ENCODE assay signal across 29 cellular contexts in genomic region chr17:18309202-18309601, GRCh38.
"Had no signal": no experiment of that assay in that cellular context is flagged by ENCODE, and none has a peak within 500 bp of the region (broad histone marks: within the 10 kb centered on the region; RNA-seq: fewer than 3 reads in every experiment).

No MANE protein-coding gene starts in this region.

- DNase-seq: activated B cell treated with CpG ODN at 0.5 μM for 24 hours; activated CD4-positive, alpha-beta memory T cell treated with anti-CD3 and anti-CD28 coated beads for 36 hours; activated CD4-positive, alpha-beta T cell treated with anti-CD3 and anti-CD28 coated beads for 4 hours; activated CD4-positive, alpha-beta T cell treated with anti-CD3 and anti-CD28 coated beads, Interleukin-2, amount 10 ng/mL, durations not matched to agents 24 days and 14 days; activated CD4-positive, alpha-beta T cell treated with anti-CD3 and anti-CD28 coated beads, Interleukin-2, amount 50 U/mL, for 1 hour; activated CD4-positive, alpha-beta T cell treated with anti-CD3 and anti-CD28 coated beads, Interleukin-2, amount 50 U/mL, for 4 hours; activated CD4-positive, CD25-positive, alpha-beta regulatory T cell treated with anti-CD3 and anti-CD28 coated beads, Interleukin-2, amount 50 U/mL, for 72 hours; activated CD8-positive, alpha-beta memory T cell treated with anti-CD3 and anti-CD28 coated beads, Interleukin-2, amount 50 U/mL, for 4 hours; activated CD8-positive, alpha-beta T cell treated with anti-CD3 and anti-CD28 coated beads for 36 hours; activated effector memory CD4-positive, alpha-beta T cell treated with anti-CD3 and anti-CD28 coated beads, Interleukin-2, amount 50 U/mL, for 16 hours; activated gamma-delta T cell treated with Interleukin-2 at 50 U/mL for 16 hours; activated naive CD4-positive, alpha-beta T cell; activated naive CD4-positive, alpha-beta T cell treated with anti-CD3 and anti-CD28 coated beads for 36 hours; activated naive CD4-positive, alpha-beta T cell treated with anti-CD3 and anti-CD28 coated beads, Interleukin-2, amount 50 U/mL, for 16 hours; activated naive CD8-positive, alpha-beta T cell treated with anti-CD3 and anti-CD28 coated beads for 36 hours; activated T-cell treated with anti-CD3 and anti-CD28 coated beads for 4 hours; activated T-cell treated with anti-CD3 and anti-CD28 coated beads, Interleukin-2, amount 50 U/mL, for 1 hour; activated T-cell treated with anti-CD3 and anti-CD28 coated beads, Interleukin-2, amount 50 U/mL, for 4 hours; activated T-cell treated with anti-CD3 and anti-CD28 coated beads, Interleukin-2, amount 50 U/mL, for 72 hours; adrenal gland; amniotic stem cell; body of pancreas; brain microvascular endothelial cell; central memory CD4-positive, alpha-beta T cell; T-helper 1 cell; T-helper 2 cell; T-helper 9 cell had no signal

- H3K9me3 ChIP-seq: adrenal gland, body of pancreas, breast epithelium had no signal

- H3K4me3 ChIP-seq: adrenal gland, body of pancreas, breast epithelium had no signal

- H3K27me3 ChIP-seq: adrenal gland, body of pancreas, brain microvascular endothelial cell, breast epithelium had no signal

- H3K27ac ChIP-seq: adrenal gland, body of pancreas, brain microvascular endothelial cell, breast epithelium, VCaP had no signal
